1 cellular context compared by ENCODE assay signal in genomic region chr18:45284174-45284573, GRCh38.
TF ChIP-seq lines count a peak whose summit lies in the region.

No MANE protein-coding gene starts in this region.

TF ChIP-seq in GM23338, 12 proteins besides CTCF, POLR2A, EP300 and RAD21 (continued from another document):
- TF ChIP-seq, protein P1, sequence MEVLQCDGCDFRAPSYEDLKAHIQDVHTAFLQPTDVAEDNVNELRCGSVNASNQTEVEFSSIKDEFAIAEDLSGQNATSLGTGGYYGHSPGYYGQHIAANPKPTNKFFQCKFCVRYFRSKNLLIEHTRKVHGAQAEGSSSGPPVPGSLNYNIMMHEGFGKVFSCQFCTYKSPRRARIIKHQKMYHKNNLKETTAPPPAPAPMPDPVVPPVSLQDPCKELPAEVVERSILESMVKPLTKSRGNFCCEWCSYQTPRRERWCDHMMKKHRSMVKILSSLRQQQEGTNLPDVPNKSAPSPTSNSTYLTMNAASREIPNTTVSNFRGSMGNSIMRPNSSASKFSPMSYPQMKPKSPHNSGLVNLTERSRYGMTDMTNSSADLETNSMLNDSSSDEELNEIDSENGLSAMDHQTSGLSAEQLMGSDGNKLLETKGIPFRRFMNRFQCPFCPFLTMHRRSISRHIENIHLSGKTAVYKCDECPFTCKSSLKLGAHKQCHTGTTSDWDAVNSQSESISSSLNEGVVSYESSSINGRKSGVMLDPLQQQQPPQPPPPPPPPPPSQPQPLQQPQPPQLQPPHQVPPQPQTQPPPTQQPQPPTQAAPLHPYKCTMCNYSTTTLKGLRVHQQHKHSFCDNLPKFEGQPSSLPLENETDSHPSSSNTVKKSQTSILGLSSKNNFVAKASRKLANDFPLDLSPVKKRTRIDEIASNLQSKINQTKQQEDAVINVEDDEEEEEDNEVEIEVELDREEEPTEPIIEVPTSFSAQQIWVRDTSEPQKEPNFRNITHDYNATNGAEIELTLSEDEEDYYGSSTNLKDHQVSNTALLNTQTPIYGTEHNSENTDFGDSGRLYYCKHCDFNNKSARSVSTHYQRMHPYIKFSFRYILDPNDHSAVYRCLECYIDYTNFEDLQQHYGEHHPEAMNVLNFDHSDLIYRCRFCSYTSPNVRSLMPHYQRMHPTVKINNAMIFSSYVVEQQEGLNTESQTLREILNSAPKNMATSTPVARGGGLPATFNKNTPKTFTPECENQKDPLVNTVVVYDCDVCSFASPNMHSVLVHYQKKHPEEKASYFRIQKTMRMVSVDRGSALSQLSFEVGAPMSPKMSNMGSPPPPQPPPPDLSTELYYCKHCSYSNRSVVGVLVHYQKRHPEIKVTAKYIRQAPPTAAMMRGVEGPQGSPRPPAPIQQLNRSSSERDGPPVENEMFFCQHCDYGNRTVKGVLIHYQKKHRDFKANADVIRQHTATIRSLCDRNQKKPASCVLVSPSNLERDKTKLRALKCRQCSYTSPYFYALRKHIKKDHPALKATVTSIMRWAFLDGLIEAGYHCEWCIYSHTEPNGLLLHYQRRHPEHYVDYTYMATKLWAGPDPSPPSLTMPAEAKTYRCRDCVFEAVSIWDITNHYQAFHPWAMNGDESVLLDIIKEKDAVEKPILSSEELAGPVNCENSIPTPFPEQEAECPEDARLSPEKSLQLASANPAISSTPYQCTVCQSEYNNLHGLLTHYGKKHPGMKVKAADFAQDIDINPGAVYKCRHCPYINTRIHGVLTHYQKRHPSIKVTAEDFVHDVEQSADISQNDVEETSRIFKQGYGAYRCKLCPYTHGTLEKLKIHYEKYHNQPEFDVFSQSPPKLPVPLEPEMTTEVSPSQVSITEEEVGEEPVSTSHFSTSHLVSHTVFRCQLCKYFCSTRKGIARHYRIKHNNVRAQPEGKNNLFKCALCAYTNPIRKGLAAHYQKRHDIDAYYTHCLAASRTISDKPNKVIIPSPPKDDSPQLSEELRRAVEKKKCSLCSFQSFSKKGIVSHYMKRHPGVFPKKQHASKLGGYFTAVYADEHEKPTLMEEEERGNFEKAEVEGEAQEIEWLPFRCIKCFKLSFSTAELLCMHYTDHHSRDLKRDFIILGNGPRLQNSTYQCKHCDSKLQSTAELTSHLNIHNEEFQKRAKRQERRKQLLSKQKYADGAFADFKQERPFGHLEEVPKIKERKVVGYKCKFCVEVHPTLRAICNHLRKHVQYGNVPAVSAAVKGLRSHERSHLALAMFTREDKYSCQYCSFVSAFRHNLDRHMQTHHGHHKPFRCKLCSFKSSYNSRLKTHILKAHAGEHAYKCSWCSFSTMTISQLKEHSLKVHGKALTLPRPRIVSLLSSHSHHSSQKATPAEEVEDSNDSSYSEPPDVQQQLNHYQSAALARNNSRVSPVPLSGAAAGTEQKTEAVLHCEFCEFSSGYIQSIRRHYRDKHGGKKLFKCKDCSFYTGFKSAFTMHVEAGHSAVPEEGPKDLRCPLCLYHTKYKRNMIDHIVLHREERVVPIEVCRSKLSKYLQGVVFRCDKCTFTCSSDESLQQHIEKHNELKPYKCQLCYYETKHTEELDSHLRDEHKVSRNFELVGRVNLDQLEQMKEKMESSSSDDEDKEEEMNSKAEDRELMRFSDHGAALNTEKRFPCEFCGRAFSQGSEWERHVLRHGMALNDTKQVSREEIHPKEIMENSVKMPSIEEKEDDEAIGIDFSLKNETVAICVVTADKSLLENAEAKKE (CRISPR knock-in tag; IDR thresholded peaks at IDR 0.05), result no peak
- TF ChIP-seq POLR2AphosphoS5 (IDR thresholded peaks at IDR 0.05; ENCODE audit: low read depth), result no peak
